In the genomic region with DNA sequence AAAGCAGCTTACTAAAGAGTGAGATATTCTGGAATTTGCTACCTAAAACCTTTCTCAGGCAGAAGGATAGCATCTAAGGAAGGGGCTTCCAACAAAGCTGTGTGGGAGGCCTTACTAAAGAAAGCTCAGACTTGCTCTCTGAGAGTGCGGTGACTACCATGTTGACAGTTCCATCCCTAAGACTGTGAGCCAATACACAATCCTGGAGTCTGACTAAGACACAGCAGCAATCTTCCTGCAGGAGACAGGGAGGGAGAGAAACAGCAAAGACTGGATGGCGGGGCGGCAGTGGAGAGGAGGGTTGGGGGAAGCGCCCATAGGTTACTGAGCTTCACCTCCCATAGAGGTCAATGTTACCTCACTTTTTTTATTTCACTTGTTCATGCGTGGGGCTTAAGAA, we compare ENCODE assay signal across 1 cellular context.
TF ChIP-seq lines count a peak whose summit lies in the region.

No MANE protein-coding gene starts in this region.

TF ChIP-seq in SK-N-SH, 30 proteins besides CTCF, POLR2A, EP300 and RAD21 (continued from another document):
- TF ChIP-seq, protein P1, sequence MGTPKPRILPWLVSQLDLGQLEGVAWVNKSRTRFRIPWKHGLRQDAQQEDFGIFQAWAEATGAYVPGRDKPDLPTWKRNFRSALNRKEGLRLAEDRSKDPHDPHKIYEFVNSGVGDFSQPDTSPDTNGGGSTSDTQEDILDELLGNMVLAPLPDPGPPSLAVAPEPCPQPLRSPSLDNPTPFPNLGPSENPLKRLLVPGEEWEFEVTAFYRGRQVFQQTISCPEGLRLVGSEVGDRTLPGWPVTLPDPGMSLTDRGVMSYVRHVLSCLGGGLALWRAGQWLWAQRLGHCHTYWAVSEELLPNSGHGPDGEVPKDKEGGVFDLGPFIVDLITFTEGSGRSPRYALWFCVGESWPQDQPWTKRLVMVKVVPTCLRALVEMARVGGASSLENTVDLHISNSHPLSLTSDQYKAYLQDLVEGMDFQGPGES (IDR thresholded peaks at IDR 0.05; ENCODE audit: low read depth, low read length): no peak
- no peak for TF ChIP-seq POLR2AphosphoS5 (IDR thresholded peaks at IDR 0.05; ENCODE audit: low read depth, low read length)
- TF ChIP-seq TEAD4 (IDR thresholded peaks at IDR 0.05; ENCODE audit: borderline replicate concordance, insufficient read depth): no peak
- TF ChIP-seq GATA2 (CRISPR knock-in tag; IDR thresholded peaks at IDR 0.05): no peak
- TF ChIP-seq YY1 (IDR thresholded peaks at IDR 0.05; ENCODE audit: low read depth): no peak
- TF ChIP-seq TCF12 (IDR thresholded peaks at IDR 0.05): no peak
